In genomic region chr10:49136525-49136924, GRCh38 we compare ENCODE assay signal across 27 cellular contexts. TPM values are rescaled to one million over a fixed set of nuclear protein-coding genes. Genes with fewer than 3 reads are reported as not detected.
"Had no signal": no experiment of that assay in that cellular context is flagged by ENCODE, and none has a peak within 500 bp of the region (broad histone marks: within the 10 kb centered on the region; RNA-seq: fewer than 3 reads in every experiment).

No MANE protein-coding gene starts in this region.

- H3K4me3 ChIP-seq: PC-9 had no signal

- H2AFZ ChIP-seq: PC-9 had no signal

- H3K27ac ChIP-seq: PC-9 had no signal

- H3K4me2 ChIP-seq: PC-9 had no signal

- ATAC-seq: activated CD8-positive, alpha-beta memory T cell treated with anti-CD3 and anti-CD28 coated beads, Interleukin-2, amount 10 ng/mL, durations not matched to agents 7 days and 5 days; activated naive CD4-positive, alpha-beta T cell treated with anti-CD3 and anti-CD28 coated beads, Interleukin-2, amount 50 U/mL, for 72 hours; activated naive CD8-positive, alpha-beta T cell treated with anti-CD3 and anti-CD28 coated beads, Interleukin-2, amount 50 U/mL, for 24 hours; activated T-cell treated with anti-CD3 and anti-CD28 coated beads, Interleukin-2, amount 50 U/mL, for 4 hours had no signal

- DNase-seq: activated B cell treated with CpG ODN at 0.5 μM for 24 hours; activated CD4-positive, alpha-beta T cell treated with anti-CD3 and anti-CD28 coated beads for 1 hour; activated CD4-positive, alpha-beta T cell treated with anti-CD3 and anti-CD28 coated beads, Interleukin-2, amount 10 ng/mL, durations not matched to agents 24 days and 14 days; activated CD4-positive, alpha-beta T cell treated with anti-CD3 and anti-CD28 coated beads, Interleukin-2, amount 50 U/mL, for 48 hours; activated effector memory CD4-positive, alpha-beta T cell treated with anti-CD3 and anti-CD28 coated beads, Interleukin-2, amount 50 U/mL, for 16 hours; activated naive CD4-positive, alpha-beta T cell treated with Interleukin-2 at 50 U/mL for 16 hours; activated naive CD8-positive, alpha-beta T cell treated with anti-CD3 and anti-CD28 coated beads, Interleukin-2, amount 50 U/mL, for 24 hours; activated T-cell treated with anti-CD3 and anti-CD28 coated beads, Interleukin-2, amount 50 U/mL, for 4 hours; amniotic stem cell; Karpas-422; MM.1S; NCI-H1105 treated with DMSO at 0.1 percent for 48 hours; NCI-H1436 treated with DMSO at 0.1 percent for 48 hours; NCI-H187; NCI-H2081; NCI-H446; NCI-H524; PC-9; SIG-M5; T-helper 2 cell; T1000 had no signal

- FAIRE-seq: astrocyte, TTC549 had no signal

RNA-seq across cellular contexts. Expression of gene FAM170B, which starts 2.7 kb away (rescaled TPM):
- total RNA-seq: activated B cell treated with CpG ODN at 0.5 μM for 24 hours; activated CD4-positive, alpha-beta T cell treated with anti-CD3 and anti-CD28 coated beads, Interleukin-2, amount 10 ng/mL, durations not matched to agents 24 days and 14 days; activated CD8-positive, alpha-beta memory T cell treated with anti-CD3 and anti-CD28 coated beads, Interleukin-2, amount 10 ng/mL, durations not matched to agents 7 days and 5 days; activated naive CD4-positive, alpha-beta T cell treated with anti-CD3 and anti-CD28 coated beads, Interleukin-2, amount 50 U/mL, for 72 hours; activated T-cell treated with anti-CD3 and anti-CD28 coated beads, Interleukin-2, amount 50 U/mL, for 4 hours; astrocyte; cardiac septum; PC-9; RPMI7951 had no signal

RNA-seq across cellular contexts. Expression of gene VSTM4, which starts 21.2 kb away (rescaled TPM):
- total RNA-seq: activated B cell treated with CpG ODN at 0.5 μM for 24 hours; activated naive CD4-positive, alpha-beta T cell treated with anti-CD3 and anti-CD28 coated beads, Interleukin-2, amount 50 U/mL, for 72 hours; PC-9 had no signal

RNA-seq across cellular contexts. Expression of gene TMEM273, which starts 51.7 kb away (rescaled TPM):
- total RNA-seq: astrocyte, RPMI7951 had no signal
